ENCODE assay signal across 15 cellular contexts in genomic region chr13:71759506-71760225, GRCh38.
DNase-seq lines count a peak whose midpoint lies in the region; ATAC-seq and TF ChIP-seq lines count a peak whose summit lies in the region.
"Had no signal": no experiment of that assay in that cellular context is flagged by ENCODE, and none has a peak within 500 bp of the region (broad histone marks: within the 10 kb centered on the region; RNA-seq: fewer than 3 reads in every experiment).

No MANE protein-coding gene starts in this region.

- H3K18ac ChIP-seq in neuronal stem cell (ENCODE audit: low read length), result no peak overlapping the region

- H3K9me3 ChIP-seq in HAP-1 (no peaks in the 10 kb centered on the region), hepatocyte (ENCODE audit: low read depth) (no peaks in the 10 kb centered on the region), neuronal stem cell (replicated peaks in 1 of 2; ENCODE audit: control insufficient read depth in 2 of 2, insufficient read depth in 1 of 2, low read depth in 1 of 2, low read length in 2 of 2) (no peaks in the 10 kb centered on the region)
- H3K9me3 ChIP-seq: SJSA1 had no signal

- H3K4me2 ChIP-seq in hepatocyte (peak overlapping the region; percentile 55), neuronal stem cell (ENCODE audit: insufficient read depth, low read length, poor library complexity, severe bottlenecking) (no peak overlapping the region)

- no peak overlapping the region for H3K4ac ChIP-seq in neuronal stem cell (ENCODE audit: low read length)

- H3K4me1 ChIP-seq in HAP-1 (peaks cover 38% of the 10 kb centered on the region), hepatocyte (ENCODE audit: insufficient read depth) (peaks cover 12% of the 10 kb centered on the region), neuronal stem cell (ENCODE audit: control insufficient read depth in 2 of 2, insufficient read depth in 1 of 2, low read depth in 1 of 2, low read length in 2 of 2) (peaks cover 0 to 19% of the 10 kb centered on the region in 2 donors)
- H3K4me1 ChIP-seq: SJSA1 had no signal

- H3K4me3 ChIP-seq in HAP-1, result peak overlapping the region; percentile 10
- no peak overlapping the region for H3K4me3 ChIP-seq in hepatocyte
- no peak overlapping the region for H3K4me3 ChIP-seq in neuronal stem cell (ENCODE audit: low read length in 2 of 2)
- H3K4me3 ChIP-seq: SJSA1 had no signal

- peak overlapping the region; percentile 28 for H3K27ac ChIP-seq in hepatocyte
- peak overlapping the region; percentile 55 for H3K27ac ChIP-seq in neuronal stem cell (replicated peaks; ENCODE audit: low read length)
- H3K27ac ChIP-seq: SJSA1 had no signal

- WGBS in hepatocyte (ENCODE audit: low lambda C conversion rate, missing lambda C conversion rate), result 35% methylated on average over 5 of the region's 5 CpGs
- WGBS in neuronal stem cell (ENCODE audit: extremely low coverage in 2 of 2, insufficient read length in 2 of 2, insufficient replicate concordance in 1 of 2), 2 donors, result no CpG with 5 or more reads among the region's 5 CpGs

- no peak for TF ChIP-seq CTCF in hepatocyte (IDR thresholded peaks at IDR 0.05; ENCODE audit: poor library complexity)

- no peak overlapping the region for H3K14ac ChIP-seq in neuronal stem cell (ENCODE audit: low read length)

- H2BK12ac ChIP-seq in neuronal stem cell (ENCODE audit: low read length), result no peak overlapping the region

- H2AFZ ChIP-seq in hepatocyte (peak overlapping the region; percentile 30), neuronal stem cell (ENCODE audit: low read length) (peak overlapping the region; percentile 66)

- H2AK5ac ChIP-seq in neuronal stem cell (ENCODE audit: low read depth, low read length), result no peak overlapping the region

- no peak overlapping the region for H4K91ac ChIP-seq in neuronal stem cell (ENCODE audit: low read depth, low read length, poor library complexity)

- H4K20me1 ChIP-seq in hepatocyte (ENCODE audit: insufficient read depth, poor library complexity, severe bottlenecking), result no peaks in the 10 kb centered on the region

- ATAC-seq in GM21528 (IDR thresholded peaks at IDR 0.05; ENCODE audit: low FRiP score, unreplicated experiment), result no peak
- ATAC-seq: sciatic nerve had no signal

- H3K9me2 ChIP-seq in hepatocyte (replicated peaks; ENCODE audit: insufficient read depth), result no peaks in the 10 kb centered on the region

- no peaks in the 10 kb centered on the region for H3K27me3 ChIP-seq in HAP-1 (ENCODE audit: low read depth)
- no peaks in the 10 kb centered on the region for H3K27me3 ChIP-seq in hepatocyte
- no peaks in the 10 kb centered on the region for H3K27me3 ChIP-seq in neuronal stem cell (ENCODE audit: control insufficient read depth in 3 of 3, insufficient read depth in 3 of 3, low read depth in 1 of 3, low read length in 3 of 3)
- H3K27me3 ChIP-seq: SJSA1 had no signal

- in situ Hi-C loops in HAP-1 (cut with MboI; ENCODE audit: low sequenced_read_pairs), result loop anchor here (25.0 kb wide), 1 partner anchor 103 kb away; the partner anchor contains the start of gene DACH1

- H3K36me3 ChIP-seq in HAP-1 (replicated peaks) (no peaks in the 10 kb centered on the region), hepatocyte (replicated peaks; ENCODE audit: insufficient read depth, low read depth) (no peaks in the 10 kb centered on the region), neuronal stem cell (replicated peaks in 1 of 2; ENCODE audit: control insufficient read depth in 2 of 2, insufficient read depth in 2 of 2, low read length in 2 of 2) (no peaks in the 10 kb centered on the region)
- H3K36me3 ChIP-seq: SJSA1 had no signal

- H4K8ac ChIP-seq in neuronal stem cell (ENCODE audit: low read depth, low read length), result no peak overlapping the region

- H3K79me2 ChIP-seq in hepatocyte, result no peaks in the 10 kb centered on the region

- H3K9ac ChIP-seq in neuronal stem cell (ENCODE audit: low read depth, low read length, poor library complexity), result no peak overlapping the region

- DNase-seq in HAP-1 (ENCODE audit: low spot score in 2 of 2) (peak; percentile 89 to 100), NCI-H69 (lab: John Stamatoyannopoulos, UW) (peak; percentile 93), hepatocyte (ENCODE audit: low spot score) (no peak), neuronal stem cell (ENCODE audit: low spot score) (peak; percentile 44), NCI-H82 (lab: John Stamatoyannopoulos, UW) (no peak), posterior cingulate gyrus (no peak)
- DNase-seq: anterior cingulate cortex; GDM1; immature natural killer cell; KBM-7; NCI-H187; stimulated activated naive CD4-positive, alpha-beta T cell had no signal

- no peaks in the 10 kb centered on the region for H3K79me1 ChIP-seq in neuronal stem cell (ENCODE audit: low read depth, low read length)

- H2BK15ac ChIP-seq in neuronal stem cell (ENCODE audit: low read length), result no peak overlapping the region

- intact Hi-C loops in posterior cingulate gyrus (cut with DNase I), result no loop called here

- H2BK5ac ChIP-seq in neuronal stem cell (ENCODE audit: low read length), result no peak overlapping the region

- H3K23ac ChIP-seq in neuronal stem cell (ENCODE audit: low read depth, low read length, poor library complexity), result no peak overlapping the region

- H2BK120ac ChIP-seq in neuronal stem cell (ENCODE audit: low read depth, low read length), result no peak overlapping the region

Comparison
In these comparisons a context has a peak if more than half of its experiments do, and no peak if none do; other contexts are left out.
1. DNase-seq: peak in HAP-1 (2 of 2), NCI-H69 (single experiment) and neuronal stem cell (single experiment); none in hepatocyte (single experiment), NCI-H82 (single experiment) and posterior cingulate gyrus (0 of 10).